ENCODE assay signal across 16 cellular contexts in the genomic region with DNA sequence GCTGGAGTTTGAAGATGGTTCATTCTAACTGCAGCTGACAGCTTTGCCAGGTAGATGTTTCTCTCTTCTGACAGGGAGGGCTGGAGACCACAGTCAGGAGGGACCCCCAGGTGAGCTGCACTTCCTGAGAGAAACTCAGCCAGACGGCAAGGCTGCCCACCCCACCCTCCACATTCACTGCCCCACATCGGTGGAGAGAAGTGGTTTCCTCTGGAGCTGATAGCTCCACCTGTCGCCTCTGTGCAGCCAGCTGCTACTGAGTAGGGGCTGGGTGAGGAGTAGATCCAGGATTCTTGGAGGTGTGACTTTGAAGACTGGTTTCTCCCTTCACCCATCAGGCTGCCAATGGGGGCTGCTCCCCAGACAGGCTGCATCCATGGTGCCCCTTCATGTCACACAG.
DNase-seq lines count a peak whose midpoint lies in the region; ATAC-seq and TF ChIP-seq lines count a peak whose summit lies in the region.
"Had no signal": no experiment of that assay in that cellular context is flagged by ENCODE, and none has a peak within 500 bp of the region (broad histone marks: within the 10 kb centered on the region; RNA-seq: fewer than 3 reads in every experiment).

No MANE protein-coding gene starts in this region.

- peak; percentile 49 to 75 for DNase-seq in NCI-H524 (lab: John Stamatoyannopoulos, UW)
- no peak for DNase-seq in NCI-H524 treated with DMSO at 0.1 percent for 48 hours (lab: John Stamatoyannopoulos, UW)
- no peak for DNase-seq in left ventricle myocardium inferior
- no peak for DNase-seq in Right ventricle myocardium superior
- peak; percentile 62 for DNase-seq in esophagus muscularis mucosa (ENCODE audit: extremely low spot score)
- no peak for DNase-seq in effector CD8-positive, alpha-beta T cell (lab: John Stamatoyannopoulos, UW)
- no peak for DNase-seq in NCI-H446 (lab: John Stamatoyannopoulos, UW)
- DNase-seq: C1 segment of cervical spinal cord; Calu3; CD4-positive, alpha-beta T cell; DMS153; DMS79 treated with DMSO at 0.1 percent for 48 hours; EL; GOT3; H9 had no signal

- no peaks in the 10 kb centered on the region for H3K36me3 ChIP-seq in left ventricle myocardium inferior
- no peaks in the 10 kb centered on the region for H3K36me3 ChIP-seq in esophagus muscularis mucosa

- no peak for TF ChIP-seq POLR2A in esophagus muscularis mucosa (IDR thresholded peaks at IDR 0.05; ENCODE audit: low read depth)

- H3K4me3 ChIP-seq in left ventricle myocardium inferior (no peak overlapping the region), esophagus muscularis mucosa (no peak overlapping the region)

- ATAC-seq in Right ventricle myocardium superior (ENCODE audit: poor library complexity) = no peak
- ATAC-seq: HepG2 had no signal

- intact Hi-C loops in left ventricle myocardium inferior (cut with micrococcal nuclease) (no loop called here), Right ventricle myocardium superior (cut with DNase I) (no loop called here), esophagus muscularis mucosa (cut with DNase I) (loop anchor here (10.0 kb wide), 1 partner anchor 411 kb away; no protein-coding TSS in a partner anchor)

- H3K9me3 ChIP-seq in left ventricle myocardium inferior (replicated peaks) = no peaks in the 10 kb centered on the region
- no peaks in the 10 kb centered on the region for H3K9me3 ChIP-seq in esophagus muscularis mucosa

- 88% methylated on average over 3 of the region's 3 CpGs for WGBS in esophagus muscularis mucosa

- TF ChIP-seq CTCF in left ventricle myocardium inferior (IDR thresholded peaks at IDR 0.05; ENCODE audit: borderline replicate concordance) = no peak
- TF ChIP-seq CTCF in esophagus muscularis mucosa (IDR thresholded peaks at IDR 0.05) = no peak

- H3K27me3 ChIP-seq in left ventricle myocardium inferior (ENCODE audit: low read depth) = no peaks in the 10 kb centered on the region
- no peaks in the 10 kb centered on the region for H3K27me3 ChIP-seq in esophagus muscularis mucosa

- TF ChIP-seq EP300 in esophagus muscularis mucosa (IDR thresholded peaks at IDR 0.05) = no peak

- H3K27ac ChIP-seq in left ventricle myocardium inferior (replicated peaks) (peak overlapping the region; percentile 87), esophagus muscularis mucosa (replicated peaks in 1 of 4) (no peak overlapping the region)

- H3K4me1 ChIP-seq in left ventricle myocardium inferior (peaks cover 13% of the 10 kb centered on the region), esophagus muscularis mucosa (peaks cover 11 to 31% (median 27%) of the 10 kb centered on the region in 4 donors)

Comparison
In these comparisons a context has a peak if more than half of its experiments do, and no peak if none do; other contexts are left out.
1. DNase-seq: peak in NCI-H524 (2 of 2) and esophagus muscularis mucosa (single experiment); none in NCI-H524 treated with DMSO at 0.1 percent for 48 hours (single experiment), left ventricle myocardium inferior (single experiment), Right ventricle myocardium superior (single experiment), effector CD8-positive, alpha-beta T cell (single experiment) and NCI-H446 (0 of 2).